ENCODE assay signal across 12 cellular contexts in the genomic region with DNA sequence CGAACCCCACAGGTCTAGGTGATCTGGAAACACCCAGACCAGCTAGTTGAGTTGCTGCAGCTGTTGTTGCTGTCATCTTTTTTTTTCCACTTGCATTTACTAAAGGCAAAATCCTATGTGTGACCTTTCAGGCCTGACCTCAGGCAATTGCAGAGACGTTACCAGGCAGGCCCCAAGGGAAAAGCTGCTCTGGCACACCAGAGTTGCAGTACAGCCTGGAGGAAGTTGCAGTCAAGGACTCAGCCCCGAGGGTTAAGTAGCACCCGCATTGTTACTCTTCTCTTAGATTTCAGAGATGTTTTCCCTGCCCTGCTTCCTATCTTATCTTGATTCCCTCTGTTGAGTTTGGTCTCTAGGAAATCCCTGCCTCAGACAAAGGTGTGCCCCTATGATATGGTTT.
"Had no signal": no experiment of that assay in that cellular context is flagged by ENCODE, and none has a peak within 500 bp of the region (broad histone marks: within the 10 kb centered on the region; RNA-seq: fewer than 3 reads in every experiment).

No MANE protein-coding gene starts in this region.

- H3K4me1 Mint-ChIP-seq: activated naive CD8-positive, alpha-beta T cell treated with anti-CD3 and anti-CD28 coated beads, Interleukin-2, amount 10 ng/mL, durations not matched to agents 7 days and 5 days had no signal

- H3K9me3 Mint-ChIP-seq: activated CD4-positive, alpha-beta memory T cell treated with anti-CD3 and anti-CD28 coated beads for 36 hours; nephron; stimulated activated naive CD8-positive, alpha-beta T cell treated with anti-CD3 and anti-CD28 coated beads, Interleukin-15, Interleukin-2, amounts not matched to agents 100 ng/mL and 50 ng/mL, for 24 hours; T-helper 2 cell treated with Interferon-gamma antibody and Interleukin-4, amounts not matched to agents 5 μg/mL and 100 μg/mL, for 36 hours had no signal

- H3K9me3 ChIP-seq: ascending aorta, esophagus squamous epithelium, psoas muscle, sigmoid colon had no signal

- H3K4me1 ChIP-seq: ascending aorta, psoas muscle, sigmoid colon had no signal

- H3K27me3 ChIP-seq: ascending aorta, sigmoid colon had no signal

- H3K36me3 ChIP-seq: ascending aorta, esophagus squamous epithelium, sigmoid colon had no signal

- H3K27ac ChIP-seq: ascending aorta, dorsolateral prefrontal cortex, esophagus squamous epithelium, psoas muscle, sigmoid colon had no signal

- ATAC-seq: psoas muscle had no signal

- H3K36me3 Mint-ChIP-seq: activated CD4-positive, alpha-beta memory T cell treated with anti-CD3 and anti-CD28 coated beads for 36 hours; activated naive CD8-positive, alpha-beta T cell treated with anti-CD3 and anti-CD28 coated beads, Interleukin-2, amount 10 ng/mL, durations not matched to agents 7 days and 5 days had no signal

- H3K27ac Mint-ChIP-seq: activated CD4-positive, alpha-beta memory T cell treated with anti-CD3 and anti-CD28 coated beads for 36 hours; activated naive CD8-positive, alpha-beta T cell treated with anti-CD3 and anti-CD28 coated beads, Interleukin-2, amount 10 ng/mL, durations not matched to agents 7 days and 5 days; nephron; stimulated activated naive CD8-positive, alpha-beta T cell treated with anti-CD3 and anti-CD28 coated beads, Interleukin-15, Interleukin-2, amounts not matched to agents 100 ng/mL and 50 ng/mL, for 24 hours; T-helper 2 cell treated with Interferon-gamma antibody and Interleukin-4, amounts not matched to agents 5 μg/mL and 100 μg/mL, for 36 hours had no signal

- DNase-seq: activated CD4-positive, alpha-beta memory T cell treated with anti-CD3 and anti-CD28 coated beads for 36 hours; activated CD8-positive, alpha-beta memory T cell treated with anti-CD3 and anti-CD28 coated beads, Interleukin-2, amount 50 U/mL, for 4 hours; activated naive CD8-positive, alpha-beta T cell treated with anti-CD3 and anti-CD28 coated beads, Interleukin-2, amount 10 ng/mL, durations not matched to agents 7 days and 5 days; dorsolateral prefrontal cortex; esophagus squamous epithelium; foreskin fibroblast; psoas muscle; sigmoid colon had no signal

- H3K4me3 Mint-ChIP-seq: activated CD4-positive, alpha-beta memory T cell treated with anti-CD3 and anti-CD28 coated beads for 36 hours; activated naive CD8-positive, alpha-beta T cell treated with anti-CD3 and anti-CD28 coated beads, Interleukin-2, amount 10 ng/mL, durations not matched to agents 7 days and 5 days; nephron; stimulated activated naive CD8-positive, alpha-beta T cell treated with anti-CD3 and anti-CD28 coated beads, Interleukin-15, Interleukin-2, amounts not matched to agents 100 ng/mL and 50 ng/mL, for 24 hours; T-helper 2 cell treated with Interferon-gamma antibody and Interleukin-4, amounts not matched to agents 5 μg/mL and 100 μg/mL, for 36 hours had no signal

- H3K4me3 ChIP-seq: ascending aorta, dorsolateral prefrontal cortex, esophagus squamous epithelium, psoas muscle, sigmoid colon had no signal
